Comparison of ENCODE assay signal across 8 cellular contexts in the genomic region with DNA sequence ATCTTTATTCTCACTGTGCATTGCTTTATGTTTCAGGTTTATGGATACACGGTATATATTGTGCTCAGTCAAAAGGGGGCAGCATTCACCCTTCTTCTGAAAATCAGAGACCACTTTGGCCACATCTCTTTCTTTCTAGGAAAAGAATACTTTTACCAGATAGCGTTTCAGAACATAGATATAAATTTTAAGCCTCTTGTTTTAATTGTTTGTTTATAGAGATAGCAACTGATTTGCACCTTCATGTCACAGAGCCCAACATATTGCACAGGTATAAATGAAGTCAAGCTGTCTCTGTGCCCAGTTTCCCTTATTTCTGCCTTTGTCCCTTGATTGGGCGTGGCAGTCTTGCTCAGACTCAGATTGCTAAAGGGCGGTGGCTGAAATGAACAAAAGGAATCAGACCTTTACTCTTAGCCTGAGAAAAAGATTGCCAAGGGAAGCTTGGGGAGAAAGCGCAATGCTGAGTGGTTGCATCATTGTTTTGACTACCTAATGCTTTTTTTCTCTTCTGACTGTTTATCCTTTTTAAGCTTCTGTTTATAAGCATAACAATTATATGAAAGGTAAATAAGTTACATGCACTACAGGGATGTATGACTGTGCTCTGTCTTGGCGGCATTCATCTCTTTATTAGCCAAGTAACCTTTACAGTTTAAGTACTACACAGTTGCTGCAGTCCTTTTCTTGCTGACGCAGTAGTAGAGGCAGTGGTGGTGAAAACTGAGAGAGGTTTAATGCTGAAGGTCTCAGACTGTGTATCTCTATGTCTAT.
DNase-seq lines count a peak whose midpoint lies in the region; ATAC-seq, FAIRE-seq and TF ChIP-seq lines count a peak whose summit lies in the region.

No MANE protein-coding gene starts in this region.

- POLR2A ChIA-PET in AG04450 (lab: Yijun Ruan, JAX) = interaction anchor here (0.7 to 0.9 kb wide), 3 partner anchors 78 to 566 kb away, joined by 3 read pairs; no protein-coding TSS in a partner anchor

- no peaks in the 10 kb centered on the region for H3K79me2 ChIP-seq in Karpas-422 (ENCODE audit: low read length)
- H3K79me2 ChIP-seq in OCI-LY3 (ENCODE audit: low read length) = no peaks in the 10 kb centered on the region

- H3K27ac ChIP-seq in AG04450 (ENCODE audit: low read depth, low read length) (peak overlapping the region; percentile 41), Karpas-422 (ENCODE audit: low read length) (no peak overlapping the region), OCI-LY3 (ENCODE audit: low read length) (no peak overlapping the region), left lung (peak overlapping the region in 1 of 2 donors; percentile 47), transverse colon (peak overlapping the region in 1 of 4 donors; percentile 37)

- WGBS in transverse colon (ENCODE audit: low coverage in 1 of 2), 2 donors = 12 to 29% methylated on average over 6 to 7 of the region's 7 CpGs

- in situ Hi-C loops in transverse colon (cut with MboI; ENCODE audit: low pct_ligation_motif_present in 1 of 4, low pct_unique_long_range_greater_than_20kb in 1 of 4, low sequenced_read_pairs in 3 of 4) = loop anchor here in 3 of 4 donors (25.0 kb wide), 2 partner anchors 469 to 569 kb away; no protein-coding TSS in a partner anchor

- H3K4me2 ChIP-seq in Karpas-422 (ENCODE audit: low read depth, low read length, poor library complexity, severe bottlenecking) (no peak overlapping the region), OCI-LY3 (ENCODE audit: low read length) (peak overlapping the region; percentile 49)

- H3K4me3 ChIP-seq in AG04450 (ENCODE audit: low read depth, low read length) (no peak overlapping the region), Karpas-422 (ENCODE audit: low read length) (no peak overlapping the region), OCI-LY3 (ENCODE audit: low read length) (no peak overlapping the region), left lung (no peak overlapping the region), transverse colon (no peak overlapping the region)

- peak; percentile 88 for ATAC-seq in left lung

- no peak for TF ChIP-seq EP300 in transverse colon (IDR thresholded peaks at IDR 0.05; ENCODE audit: low read depth)

- H3K9me2 ChIP-seq in Karpas-422 (replicated peaks; ENCODE audit: insufficient read depth, low read length) = no peaks in the 10 kb centered on the region

- H3K36me3 ChIP-seq in Karpas-422 (ENCODE audit: insufficient read depth, low read length) (no peaks in the 10 kb centered on the region), OCI-LY3 (replicated peaks; ENCODE audit: low read depth, low read length) (no peaks in the 10 kb centered on the region), left lung (no peaks in the 10 kb centered on the region), transverse colon (no peaks in the 10 kb centered on the region)

- peak; percentile 80 for TF ChIP-seq CTCF in AG04450 (IDR thresholded peaks at IDR 0.05; ENCODE audit: low read depth, low read length)
- TF ChIP-seq CTCF in GM12874 (IDR thresholded peaks at IDR 0.05; ENCODE audit: insufficient read depth, low read depth, low read length) = peak; percentile 38; the same call in 1 of the 2 replicates
- peak; percentile 82 for TF ChIP-seq CTCF in OCI-LY3 (IDR thresholded peaks at IDR 0.05; ENCODE audit: low read depth, low read length)
- TF ChIP-seq CTCF in left lung (IDR thresholded peaks at IDR 0.05) = peak; percentile 45 to 47
- TF ChIP-seq CTCF in transverse colon (IDR thresholded peaks at IDR 0.05) = peak; percentile 50 to 64 (median 60)

- H3K4me1 ChIP-seq in Karpas-422 (ENCODE audit: low read length) = no peaks in the 10 kb centered on the region
- peaks cover 13% of the 10 kb centered on the region for H3K4me1 ChIP-seq in OCI-LY3 (ENCODE audit: low read length)
- peaks cover 0 to 9% of the 10 kb centered on the region in 2 donors for H3K4me1 ChIP-seq in left lung
- peaks cover 0 to 22% (median 8%) of the 10 kb centered on the region in 4 donors for H3K4me1 ChIP-seq in transverse colon

- CTCF ChIA-PET in AG04450 (lab: Charles Lee) = interaction anchor here (0.6 to 3.4 kb wide), 71 partner anchors 9 to 834 kb away, joined by 3 to 60 read pairs (median 4); a partner anchor contains a TSS

- peak; percentile 61 for FAIRE-seq in colon (lab: Jason Lieb, UNC)

- intact Hi-C loops in left lung (cut with DNase I) (loop anchor here in 1 of 2 donors (10.0 kb wide), 2 partner anchors 477 to 597 kb away; no protein-coding TSS in a partner anchor), transverse colon (cut with DNase I; ENCODE audit: low total_unique reads) (loop anchor here (10.0 kb wide), 1 partner anchor 567 kb away; no protein-coding TSS in a partner anchor)

- no peaks in the 10 kb centered on the region for H3K9me3 ChIP-seq in AG04450 (ENCODE audit: control insufficient read depth, insufficient read depth, low read length)
- no peaks in the 10 kb centered on the region for H3K9me3 ChIP-seq in Karpas-422 (ENCODE audit: low read length)
- no peaks in the 10 kb centered on the region for H3K9me3 ChIP-seq in OCI-LY3 (ENCODE audit: insufficient read depth, low read length)
- H3K9me3 ChIP-seq in left lung = no peaks in the 10 kb centered on the region
- H3K9me3 ChIP-seq in transverse colon = no peaks in the 10 kb centered on the region

- H2AFZ ChIP-seq in Karpas-422 (ENCODE audit: low read length) = no peak overlapping the region
- H2AFZ ChIP-seq in OCI-LY3 (ENCODE audit: low read depth, low read length) = no peak overlapping the region

- H4K20me1 ChIP-seq in Karpas-422 (ENCODE audit: insufficient read depth, low read depth, low read length) (no peaks in the 10 kb centered on the region), OCI-LY3 (ENCODE audit: insufficient read depth, low read length) (no peaks in the 10 kb centered on the region)

- no peak for TF ChIP-seq POLR2A in transverse colon (IDR thresholded peaks at IDR 0.05)

- peak; percentile 47 for DNase-seq in AG04450 (ENCODE audit: low read depth, low spot score)
- DNase-seq in Karpas-422 = peak; percentile 79
- no peak for DNase-seq in left lung
- peak; percentile 52 for DNase-seq in transverse colon
- no peak for DNase-seq in HuH-7.5 (ENCODE audit: low spot score)

- H3K27me3 ChIP-seq in AG04450 (ENCODE audit: control insufficient read depth, insufficient read depth, low read length) (no peaks in the 10 kb centered on the region), Karpas-422 (ENCODE audit: low read length) (no peaks in the 10 kb centered on the region), OCI-LY3 (ENCODE audit: low read depth, low read length) (peaks cover 7% of the 10 kb centered on the region; the same call in 1 of the 2 replicates), left lung (no peaks in the 10 kb centered on the region), transverse colon (no peaks in the 10 kb centered on the region)

- H3K9ac ChIP-seq in Karpas-422 (ENCODE audit: low read length) (no peak overlapping the region), OCI-LY3 (ENCODE audit: low read length) (no peak overlapping the region)

Comparison
In these comparisons a context has a peak if more than half of its experiments do, and no peak if none do; other contexts are left out.
1. DNase-seq: peak in AG04450 (single experiment), Karpas-422 (single experiment) and transverse colon (single experiment); none in left lung (0 of 2) and HuH-7.5 (single experiment).
2. Peak in every context shown above with its lines, with median percentiles within 50 percentile points of each other: CTCF ChIP-seq.